In the genomic region with DNA sequence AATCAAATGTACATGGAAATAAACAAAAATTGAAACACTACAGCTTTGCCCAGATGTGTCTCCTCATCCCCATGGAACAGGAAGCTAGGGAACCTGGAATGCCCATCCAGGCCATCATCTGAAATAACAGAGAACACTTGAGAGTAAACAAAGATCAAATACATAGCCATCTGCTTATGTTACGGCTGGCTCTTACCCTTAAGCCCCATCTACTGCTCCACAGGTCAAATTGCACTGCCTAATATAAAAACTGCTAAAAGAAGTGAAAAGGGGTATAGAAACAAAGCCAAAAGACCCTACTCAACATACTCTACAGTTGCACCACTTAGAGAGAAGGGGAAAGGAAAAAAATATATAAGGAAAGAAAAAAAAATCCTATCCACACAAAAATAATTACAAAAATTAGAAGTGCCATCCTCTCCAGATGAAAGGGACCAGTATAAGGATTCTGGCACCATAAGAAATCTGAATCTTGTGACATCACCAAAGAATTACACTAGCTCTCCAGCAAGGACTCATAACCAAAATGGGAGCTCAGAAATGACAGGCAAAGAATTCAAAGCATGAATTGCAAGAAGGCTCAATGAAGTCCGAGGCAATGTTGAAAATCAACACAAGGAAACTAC, we compare ENCODE assay signal across 9 cellular contexts. TPM values are rescaled to one million over a fixed set of nuclear protein-coding genes. Genes with fewer than 3 reads are reported as not detected.
DNase-seq lines count a peak whose midpoint lies in the region; ATAC-seq, FAIRE-seq and TF ChIP-seq lines count a peak whose summit lies in the region.
"Had no signal": no experiment of that assay in that cellular context is flagged by ENCODE, and none has a peak within 500 bp of the region (broad histone marks: within the 10 kb centered on the region; RNA-seq: fewer than 3 reads in every experiment).

No MANE protein-coding gene starts in this region.

- no peaks in the 10 kb centered on the region for H3K9me3 ChIP-seq in A549

- FAIRE-seq in A549 (lab: Jason Lieb, UNC) = no peak

- TF ChIP-seq POLR2A in A549 (IDR thresholded peaks at IDR 0.05; ENCODE audit: low read length) = no peak
- no peak for TF ChIP-seq POLR2A in erythroblast (IDR thresholded peaks at IDR 0.05; ENCODE audit: low read length)

- WGBS in A549 (ENCODE audit: missing lambda C conversion rate) = 2% methylated on average over 2 of the region's 2 CpGs

- no peak overlapping the region for H3K4me3 ChIP-seq in A549
- H3K4me3 ChIP-seq: SK-N-MC had no signal

- no peak overlapping the region for H3K4me3 Mint-ChIP-seq in nephron progenitor cell

- ATAC-seq in A549 = peak; percentile 50 to 73; a peak in 4 of 6 replicates

- no peak for TF ChIP-seq EP300 in A549 (IDR thresholded peaks at IDR 0.05)

- peak; percentile 42 to 45; a peak in 4 of 5 replicates for TF ChIP-seq RAD21 in A549 (conservative IDR thresholded peaks at IDR 0.05 in 1 of 2, IDR thresholded peaks at IDR 0.05 in 1 of 2)

- H3K27ac Mint-ChIP-seq in nephron progenitor cell = no peak overlapping the region

- DNase-seq in A549 (ENCODE audit: low read depth in 1 of 2, low spot score in 1 of 2) (peak; percentile 2 to 63), GM13976 (ENCODE audit: low spot score) (peak; percentile 5), NCI-H748 treated with DMSO at 0.1 percent for 48 hours (lab: John Stamatoyannopoulos, UW) (peak; percentile 8), erythroblast (lab: John Stamatoyannopoulos, UW) (peak; percentile 41 to 61), NCI-H2227 (lab: John Stamatoyannopoulos, UW; ENCODE audit: unreplicated experiment) (no peak), nephron progenitor cell (no peak), NOMO-1 treated with DMSO at 0.1 percent for 48 hours (lab: John Stamatoyannopoulos, UW; ENCODE audit: unreplicated experiment) (no peak), T-helper 9 cell (no peak)

- no peak overlapping the region for H3K27ac ChIP-seq in A549
- H3K27ac ChIP-seq: SK-N-MC had no signal

- peaks cover 58% of the 10 kb centered on the region for H3K9me3 Mint-ChIP-seq in nephron progenitor cell

- H3K4me1 Mint-ChIP-seq in nephron progenitor cell = no peaks in the 10 kb centered on the region

- CTCF ChIA-PET in A549 (lab: Yijun Ruan, JAX) = interaction anchor here (0.6 to 1.7 kb wide), 8 partner anchors 11 to 566 kb away, joined by 3 to 11 read pairs (median 4); no protein-coding TSS in a partner anchor

- in situ Hi-C loops in GM13976 (cut with MboI; ENCODE audit: low sequenced_read_pairs, unreplicated experiment) = no loop called here

- H3K4me1 ChIP-seq in A549 = no peaks in the 10 kb centered on the region

- H3K27me3 Mint-ChIP-seq in nephron progenitor cell (ENCODE audit: low read depth, poor library complexity) = peaks cover 4% of the 10 kb centered on the region

- POLR2A ChIA-PET in A549 (lab: Yijun Ruan, JAX) = no interaction called here

- peaks cover 23% of the 10 kb centered on the region for H3K36me3 Mint-ChIP-seq in nephron progenitor cell (ENCODE audit: low read depth)

- H3K4me2 ChIP-seq in A549 = no peak overlapping the region

- TF ChIP-seq CTCF in A549 (IDR thresholded peaks at IDR 0.05) (peak; percentile 47), GM13976 (IDR thresholded peaks at IDR 0.05; ENCODE audit: borderline replicate concordance, control extremely low read depth, extremely low read depth, insufficient read depth, missing control alignments) (no peak), nephron progenitor cell (IDR thresholded peaks at IDR 0.05) (no peak)

TF ChIP-seq in A549, 52 proteins besides CTCF, POLR2A, EP300 and RAD21:
- peak; percentile 29; the same call in 1 of the 3 replicates for TF ChIP-seq SMC3 (IDR thresholded peaks at IDR 0.05)
- TF ChIP-seq, protein P1, sequence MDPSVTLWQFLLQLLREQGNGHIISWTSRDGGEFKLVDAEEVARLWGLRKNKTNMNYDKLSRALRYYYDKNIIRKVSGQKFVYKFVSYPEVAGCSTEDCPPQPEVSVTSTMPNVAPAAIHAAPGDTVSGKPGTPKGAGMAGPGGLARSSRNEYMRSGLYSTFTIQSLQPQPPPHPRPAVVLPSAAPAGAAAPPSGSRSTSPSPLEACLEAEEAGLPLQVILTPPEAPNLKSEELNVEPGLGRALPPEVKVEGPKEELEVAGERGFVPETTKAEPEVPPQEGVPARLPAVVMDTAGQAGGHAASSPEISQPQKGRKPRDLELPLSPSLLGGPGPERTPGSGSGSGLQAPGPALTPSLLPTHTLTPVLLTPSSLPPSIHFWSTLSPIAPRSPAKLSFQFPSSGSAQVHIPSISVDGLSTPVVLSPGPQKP (IDR thresholded peaks at IDR 0.05; ENCODE audit: low read depth, low read length) = no peak

RNA-seq across cellular contexts. Expression of gene OR6Y1, which starts 26.9 kb away (rescaled TPM):
- polyA plus RNA-seq in A549 (2011; rRNA removed) (not detected in 2 replicates), A549 (2017; fragmentation: RNase III; extraction: RNeasy Plus Mini Kit Qiagen cat#74134 plus additional on column Dnase treatment) (not detected in 3 replicates)
- polyA plus RNA-seq in A549 (2012; cell fraction: cytosol; rRNA removed) = not detected in 2 replicates
- not detected in 2 replicates for polyA plus RNA-seq in A549 (2012; cell fraction: nucleus; rRNA removed)
- polyA minus RNA-seq in A549 (2011; rRNA and poly(A)+ RNA removed) = not detected in 2 replicates

RNA-seq across cellular contexts. Expression of gene OR6P1, which starts 43.1 kb away (rescaled TPM):
- polyA plus RNA-seq in A549 (2011; rRNA removed) (not detected in 2 replicates), A549 (2017; fragmentation: RNase III; extraction: RNeasy Plus Mini Kit Qiagen cat#74134 plus additional on column Dnase treatment) (not detected in 3 replicates)
- not detected in 2 replicates for polyA plus RNA-seq in A549 (2012; cell fraction: cytosol; rRNA removed)
- not detected in 2 replicates for polyA plus RNA-seq in A549 (2012; cell fraction: nucleus; rRNA removed)
- not detected in 2 replicates for polyA minus RNA-seq in A549 (2011; rRNA and poly(A)+ RNA removed)

RNA-seq across cellular contexts. Expression of gene OR10X1, which starts 52.4 kb away (rescaled TPM):
- polyA plus RNA-seq in A549 (2011; rRNA removed) (not detected in 2 replicates), A549 (2017; fragmentation: RNase III; extraction: RNeasy Plus Mini Kit Qiagen cat#74134 plus additional on column Dnase treatment) (not detected in 3 replicates)
- polyA plus RNA-seq in A549 (2012; cell fraction: cytosol; rRNA removed) = not detected in 2 replicates
- polyA plus RNA-seq in A549 (2012; cell fraction: nucleus; rRNA removed) = not detected in 2 replicates
- not detected in 2 replicates for polyA minus RNA-seq in A549 (2011; rRNA and poly(A)+ RNA removed)

RNA-seq across cellular contexts. Expression of gene OR10R2, which starts 55.3 kb away (rescaled TPM):
- polyA plus RNA-seq in A549 (2011; rRNA removed) = not detected in 2 replicates
- not detected in 2 replicates for polyA plus RNA-seq in A549 (2012; cell fraction: cytosol; rRNA removed)
- not detected in 2 replicates for polyA plus RNA-seq in A549 (2012; cell fraction: nucleus; rRNA removed)
- polyA plus RNA-seq in A549 (2017; fragmentation: RNase III; extraction: RNeasy Plus Mini Kit Qiagen cat#74134 plus additional on column Dnase treatment) = not detected in 3 replicates
- not detected in 2 replicates for polyA minus RNA-seq in A549 (2011; rRNA and poly(A)+ RNA removed)

Comparison
In these comparisons a context has a peak if more than half of its experiments do, and no peak if none do; other contexts are left out.
1. DNase-seq: peak in A549 (2 of 2), GM13976 (single experiment), NCI-H748 treated with DMSO at 0.1 percent for 48 hours (single experiment) and erythroblast (2 of 2); none in NCI-H2227 (single experiment), nephron progenitor cell (single experiment), NOMO-1 treated with DMSO at 0.1 percent for 48 hours (single experiment) and T-helper 9 cell (single experiment).